13 cellular contexts compared by ENCODE assay signal in genomic region chr17:1270210-1271019, GRCh38. TPM values are rescaled to one million over a fixed set of nuclear protein-coding genes. Genes with fewer than 3 reads are reported as not detected.
DNase-seq lines count a peak whose midpoint lies in the region; ATAC-seq and TF ChIP-seq lines count a peak whose summit lies in the region.
"Had no signal": no experiment of that assay in that cellular context is flagged by ENCODE, and none has a peak within 500 bp of the region (broad histone marks: within the 10 kb centered on the region; RNA-seq: fewer than 3 reads in every experiment).

TSS of gene BHLHA9 (plus strand) at chr17:1270444. CDS start at chr17:1270564, 120 bp downstream.

- TF ChIP-seq CTCF in transverse colon (IDR thresholded peaks at IDR 0.05) (no peak), heart right ventricle (IDR thresholded peaks at IDR 0.05) (no peak)

- 15% methylated on average over 44 of the region's 91 CpGs; no CpG with 5 or more reads in 1 of the 2 donors for WGBS in transverse colon (ENCODE audit: low coverage in 1 of 2), 2 donors
- 10 to 12% methylated on average over 78 to 88 of the region's 91 CpGs for WGBS in heart right ventricle, 2 donors

- H3K4me3 ChIP-seq in transverse colon = peak within 1 kb of the TSS in 2 of 4 donors; percentile 7 to 28
- no peak within 1 kb of the TSS for H3K4me3 ChIP-seq in heart right ventricle

- H3K4me1 ChIP-seq in transverse colon (peaks cover 0 to 19% (median 15%) of the 10 kb centered on the region in 4 donors), heart right ventricle (peaks cover 0 to 26% (median 12%) of the 10 kb centered on the region in 9 donors)

- H3K27ac ChIP-seq in transverse colon (no peak within 1 kb of the TSS), heart right ventricle (no peak within 1 kb of the TSS)

- no peak for TF ChIP-seq POLR2A in transverse colon (IDR thresholded peaks at IDR 0.05)

- H3K36me3 Mint-ChIP-seq in activated T-cell treated with anti-CD3 and anti-CD28 coated beads, Interleukin-2, amount 50 U/mL, for 72 hours (ENCODE audit: insufficient read depth in 2 of 2) = no peaks in the 10 kb centered on the region
- no peaks in the 10 kb centered on the region for H3K36me3 Mint-ChIP-seq in activated T-helper 1 cell treated with anti-CD3 and anti-CD28 coated beads, Interleukin-12 subunit alpha, Interleukin-12 subunit beta, Interleukin-2, Interleukin-4 antibody, amounts not matched to agents 30 ng/mL and 10 ng/mL and 1 ng/mL, durations not matched to agents 14 hours and 24 hours and 36 hours (ENCODE audit: low read depth)

- peaks cover 44% of the 10 kb centered on the region for H3K27me3 Mint-ChIP-seq in activated T-cell treated with anti-CD3 and anti-CD28 coated beads, Interleukin-2, amount 50 U/mL, for 72 hours (ENCODE audit: low read depth)
- H3K27me3 Mint-ChIP-seq in activated T-helper 1 cell treated with anti-CD3 and anti-CD28 coated beads, Interleukin-12 subunit alpha, Interleukin-12 subunit beta, Interleukin-2, Interleukin-4 antibody, amounts not matched to agents 30 ng/mL and 10 ng/mL and 1 ng/mL, durations not matched to agents 14 hours and 24 hours and 36 hours (ENCODE audit: insufficient read depth) = peaks cover 44% of the 10 kb centered on the region

- no peak for DNase-seq in activated T-cell treated with anti-CD3 and anti-CD28 coated beads, Interleukin-2, amount 50 U/mL, for 72 hours
- DNase-seq in activated T-cell treated with anti-CD3 and anti-CD28 coated beads, Interleukin-2, amount 50 U/mL, for 1 hour = no peak
- no peak for DNase-seq in activated T-helper 1 cell treated with anti-CD3 and anti-CD28 coated beads, Interleukin-12 subunit alpha, Interleukin-12 subunit beta, Interleukin-2, Interleukin-4 antibody, amounts not matched to agents 30 ng/mL and 10 ng/mL and 1 ng/mL, durations not matched to agents 14 hours and 24 hours and 36 hours (ENCODE audit: low spot score)
- DNase-seq in left kidney (ENCODE audit: low read depth, low spot score) (peak; percentile 69), transverse colon (peak; percentile 33), heart right ventricle (no peak), NCI-H1436 treated with DMSO at 0.1 percent for 48 hours (lab: John Stamatoyannopoulos, UW) (no peak), cerebellar nuclear complex (lab: John Stamatoyannopoulos, UW) (no peak)
- DNase-seq: adrenal gland, foreskin melanocyte, NCI-H187 had no signal

- H3K27ac Mint-ChIP-seq in activated T-cell treated with anti-CD3 and anti-CD28 coated beads, Interleukin-2, amount 50 U/mL, for 72 hours = no peak within 1 kb of the TSS
- no peak within 1 kb of the TSS for H3K27ac Mint-ChIP-seq in activated T-helper 1 cell treated with anti-CD3 and anti-CD28 coated beads, Interleukin-12 subunit alpha, Interleukin-12 subunit beta, Interleukin-2, Interleukin-4 antibody, amounts not matched to agents 30 ng/mL and 10 ng/mL and 1 ng/mL, durations not matched to agents 14 hours and 24 hours and 36 hours

- peaks cover 54% of the 10 kb centered on the region for H3K27me3 ChIP-seq in transverse colon
- H3K27me3 ChIP-seq in heart right ventricle = peaks cover 11 to 59% (median 37%) of the 10 kb centered on the region in 7 donors
- H3K27me3 ChIP-seq: pancreas, vagina had no signal

- TF ChIP-seq EP300 in transverse colon (IDR thresholded peaks at IDR 0.05; ENCODE audit: low read depth) = no peak

- ATAC-seq in activated T-cell treated with anti-CD3 and anti-CD28 coated beads, Interleukin-2, amount 50 U/mL, for 72 hours (replicated peaks in 1 of 2) = no peak
- no peak for ATAC-seq in heart right ventricle
- ATAC-seq: pancreas had no signal

- H3K4me1 Mint-ChIP-seq in activated T-cell treated with anti-CD3 and anti-CD28 coated beads, Interleukin-2, amount 50 U/mL, for 72 hours (ENCODE audit: low read depth) = peaks cover 25% of the 10 kb centered on the region
- peaks cover 15% of the 10 kb centered on the region for H3K4me1 Mint-ChIP-seq in activated T-helper 1 cell treated with anti-CD3 and anti-CD28 coated beads, Interleukin-12 subunit alpha, Interleukin-12 subunit beta, Interleukin-2, Interleukin-4 antibody, amounts not matched to agents 30 ng/mL and 10 ng/mL and 1 ng/mL, durations not matched to agents 14 hours and 24 hours and 36 hours (ENCODE audit: low read depth)

- no peaks in the 10 kb centered on the region for H3K9me3 ChIP-seq in transverse colon
- no peaks in the 10 kb centered on the region for H3K9me3 ChIP-seq in heart right ventricle
- H3K9me3 ChIP-seq: adrenal gland, pancreas, vagina had no signal

- peak within 1 kb of the TSS; percentile 98 to 99 for H3K4me3 Mint-ChIP-seq in activated T-cell treated with anti-CD3 and anti-CD28 coated beads, Interleukin-2, amount 50 U/mL, for 72 hours
- peak within 1 kb of the TSS; percentile 90 for H3K4me3 Mint-ChIP-seq in activated T-helper 1 cell treated with anti-CD3 and anti-CD28 coated beads, Interleukin-12 subunit alpha, Interleukin-12 subunit beta, Interleukin-2, Interleukin-4 antibody, amounts not matched to agents 30 ng/mL and 10 ng/mL and 1 ng/mL, durations not matched to agents 14 hours and 24 hours and 36 hours

- H3K9me3 Mint-ChIP-seq in activated T-cell treated with anti-CD3 and anti-CD28 coated beads, Interleukin-2, amount 50 U/mL, for 72 hours = no peaks in the 10 kb centered on the region
- H3K9me3 Mint-ChIP-seq in activated T-helper 1 cell treated with anti-CD3 and anti-CD28 coated beads, Interleukin-12 subunit alpha, Interleukin-12 subunit beta, Interleukin-2, Interleukin-4 antibody, amounts not matched to agents 30 ng/mL and 10 ng/mL and 1 ng/mL, durations not matched to agents 14 hours and 24 hours and 36 hours = no peaks in the 10 kb centered on the region

- H3K36me3 ChIP-seq in transverse colon (no peaks in the 10 kb centered on the region), heart right ventricle (no peaks in the 10 kb centered on the region)
- H3K36me3 ChIP-seq: adrenal gland, pancreas, vagina had no signal

- in situ Hi-C loops in transverse colon (cut with MboI; ENCODE audit: low pct_ligation_motif_present in 1 of 4, low pct_unique_long_range_greater_than_20kb in 1 of 4, low sequenced_read_pairs in 3 of 4) = loop anchor here in 3 of 4 donors (10.0 to 25.0 kb wide), 3 partner anchors 54 to 244 kb away; partner anchors contain the start of gene INPP5K (in 3 of the 3)

- intact Hi-C loops in activated T-helper 1 cell treated with anti-CD3 and anti-CD28 coated beads, Interleukin-12 subunit alpha, Interleukin-12 subunit beta, Interleukin-2, Interleukin-4 antibody, amounts not matched to agents 30 ng/mL and 10 ng/mL and 1 ng/mL, durations not matched to agents 14 hours and 24 hours and 36 hours (cut with micrococcal nuclease) = no loop called here
- intact Hi-C loops in transverse colon (cut with DNase I; ENCODE audit: low total_unique reads) = loop anchor here (5.0 to 10.0 kb wide), 3 partner anchors 57 to 364 kb away; no protein-coding TSS in a partner anchor
- intact Hi-C loops in heart right ventricle (cut with DNase I) = loop anchor here in 5 of 10 donors (5.0 to 10.0 kb wide), 4 partner anchors 62 to 294 kb away; partner anchors contain the start of genes INPP5K (in 2 of the 5) and PITPNA (in 1 of the 5)

RNA-seq across cellular contexts. Expression of gene BHLHA9, which starts in this region (rescaled TPM):
- not detected for total RNA-seq in activated T-cell treated with anti-CD3 and anti-CD28 coated beads, Interleukin-2, amount 50 U/mL, for 72 hours
- not detected in 2 replicates for total RNA-seq in activated T-helper 1 cell treated with anti-CD3 and anti-CD28 coated beads, Interleukin-12 subunit alpha, Interleukin-12 subunit beta, Interleukin-2, Interleukin-4 antibody, amounts not matched to agents 30 ng/mL and 10 ng/mL and 1 ng/mL, durations not matched to agents 14 hours and 24 hours and 36 hours
- total RNA-seq in transverse colon = not detected
- total RNA-seq in heart right ventricle = under 1 TPM in 2 of 10 donors, not detected in 8; 0.30 to 0.37 TPM
- polyA plus RNA-seq in heart right ventricle = not detected
- total RNA-seq: adrenal gland, pancreas, vagina had no signal
- polyA plus RNA-seq: adrenal gland, pancreas had no signal

Comparison
In these comparisons a context has a peak if more than half of its experiments do, and no peak if none do; other contexts are left out.
1. Peak in DNase-seq in transverse colon; RNA of the gene not detected or under 1 TPM.